In the genomic region with DNA sequence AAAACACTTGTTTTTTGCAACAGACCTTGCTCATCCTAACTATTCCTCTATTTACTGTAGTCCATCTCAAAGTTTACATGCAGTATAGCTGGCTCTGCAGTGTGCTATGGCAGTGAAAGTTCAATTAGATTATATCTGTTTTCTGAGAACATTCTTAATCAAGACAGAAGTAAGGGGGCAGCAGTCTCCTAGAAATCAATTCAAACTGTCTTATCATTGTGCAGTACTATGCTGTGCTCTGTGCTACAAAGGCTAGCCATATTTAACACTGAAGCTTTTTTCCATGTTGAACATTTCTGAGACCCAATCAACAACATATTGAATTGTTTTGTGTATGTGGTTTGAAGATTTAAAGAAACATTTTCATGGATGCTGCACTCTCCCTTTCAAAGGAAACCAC, we compare ENCODE assay signal across 18 cellular contexts. TPM values are rescaled to one million over a fixed set of nuclear protein-coding genes. Genes with fewer than 3 reads are reported as not detected.
DNase-seq lines count a peak whose midpoint lies in the region; ATAC-seq, FAIRE-seq and TF ChIP-seq lines count a peak whose summit lies in the region.
"Had no signal": no experiment of that assay in that cellular context is flagged by ENCODE, and none has a peak within 500 bp of the region (broad histone marks: within the 10 kb centered on the region; RNA-seq: fewer than 3 reads in every experiment).

No MANE protein-coding gene starts in this region.

- no peak for TF ChIP-seq POLR2A in GM12878 (IDR thresholded peaks at IDR 0.05; ENCODE audit: low read depth, low read length)

- H3K4me2 ChIP-seq in OCI-LY3 (ENCODE audit: low read length) (no peak overlapping the region), GM12878 (ENCODE audit: control insufficient read depth, insufficient read depth) (no peak overlapping the region), smooth muscle cell (no peak overlapping the region)

- no peak for TF ChIP-seq RAD21 in GM12878 (IDR thresholded peaks at IDR 0.05; ENCODE audit: insufficient read depth, low read depth, low read length)

- no TSS peak for BruUV-seq in GM12878 (replicated peaks; lab: Mats Ljungman, UMichigan)

- DNase-seq in ELR (ENCODE audit: low read depth) (peak; percentile 25), GM12878 (ENCODE audit: low read depth, low spot score) (no peak), left kidney (ENCODE audit: low read depth, low spot score) (peak; percentile 8), smooth muscle cell (lab: John Stamatoyannopoulos, UW; ENCODE audit: unreplicated experiment) (no peak), cortex of kidney (lab: John Stamatoyannopoulos, UW) (no peak), upper lobe of right lung (no peak)
- DNase-seq: activated CD4-positive, alpha-beta T cell treated with anti-CD3 and anti-CD28 coated beads for 36 hours; activated naive CD8-positive, alpha-beta T cell treated with anti-CD3 and anti-CD28 coated beads for 36 hours; glutamatergic neuron; lower lobe of right lung; NCI-H1417; NCI-H748 treated with DMSO at 0.1 percent for 48 hours; occipital lobe; retina had no signal

- SMC1A ChIA-PET in GM12878 (lab: Charles Lee; ENCODE audit: uncharacterized antibody, unreplicated experiment) = interaction anchor here (0.5 to 2.8 kb wide), 9 partner anchors 9 to 980 kb away, joined by 3 to 19 read pairs (median 3); a partner anchor contains a TSS

- H3K27ac ChIP-seq in OCI-LY3 (ENCODE audit: low read length) (no peak overlapping the region), GM12878 (ENCODE audit: control insufficient read depth, insufficient read depth) (no peak overlapping the region), smooth muscle cell (ENCODE audit: low read depth) (no peak overlapping the region), upper lobe of right lung (no peak overlapping the region)
- H3K27ac ChIP-seq: lower lobe of right lung, suprapubic skin had no signal

- intact Hi-C loops in GM12878 (cut with micrococcal nuclease; ENCODE audit: unreplicated experiment) (no loop called here), upper lobe of right lung (cut with DNase I) (no loop called here)

- H3K9me3 ChIP-seq in OCI-LY3 (ENCODE audit: insufficient read depth, low read length) = no peaks in the 10 kb centered on the region
- no peaks in the 10 kb centered on the region for H3K9me3 ChIP-seq in GM12878 (replicated peaks; ENCODE audit: control insufficient read depth, insufficient read depth, low read length)
- H3K9me3 ChIP-seq in smooth muscle cell (replicated peaks; ENCODE audit: low read depth) = no peaks in the 10 kb centered on the region
- no peaks in the 10 kb centered on the region for H3K9me3 ChIP-seq in upper lobe of right lung
- H3K9me3 ChIP-seq: lower lobe of right lung, suprapubic skin had no signal

- ATAC-seq in GM12878 = peak; percentile 45
- ATAC-seq in upper lobe of right lung = no peak
- ATAC-seq: activated CD4-positive, alpha-beta T cell treated with anti-CD3 and anti-CD28 coated beads for 36 hours; esophagus mucosa; lower lobe of right lung had no signal

- H3K9ac ChIP-seq in OCI-LY3 (ENCODE audit: low read length) (no peak overlapping the region), GM12878 (ENCODE audit: control insufficient read depth, insufficient read depth, low read length) (no peak overlapping the region), smooth muscle cell (ENCODE audit: low read depth) (no peak overlapping the region)

- no peak for TF ChIP-seq EP300 in GM12878 (IDR thresholded peaks at IDR 0.05; ENCODE audit: borderline replicate concordance in 1 of 2, control insufficient read depth in 1 of 2, low read depth in 2 of 2, low read length in 2 of 2)

- POLR2A ChIA-PET in GM12878 (lab: Charles Lee) = no interaction called here

- H2AFZ ChIP-seq in OCI-LY3 (ENCODE audit: low read depth, low read length) (no peak overlapping the region), GM12878 (ENCODE audit: control insufficient read depth, low read depth, low read length) (no peak overlapping the region), smooth muscle cell (ENCODE audit: low read depth) (no peak overlapping the region)

- peak; percentile 25 for TF ChIP-seq CTCF in OCI-LY3 (IDR thresholded peaks at IDR 0.05; ENCODE audit: low read depth, low read length)
- peak in 1 of 3 experiments; percentile 27; a peak in 1 of 6 replicates for TF ChIP-seq CTCF in GM12878 (IDR thresholded peaks at IDR 0.05 in 2 of 3, conservative IDR thresholded peaks at IDR 0.05 in 1 of 3; ENCODE audit: control insufficient read depth in 2 of 3, extremely low read depth in 1 of 3, insufficient read depth in 1 of 3, low read depth in 3 of 3, low read length in 3 of 3)
- TF ChIP-seq CTCF in smooth muscle cell (IDR thresholded peaks at IDR 0.05; ENCODE audit: borderline replicate concordance, insufficient read depth, poor library complexity, severe bottlenecking) = no peak
- no peak for TF ChIP-seq CTCF in upper lobe of right lung (IDR thresholded peaks at IDR 0.05)

- in situ Hi-C loops in GM12878 (cut with MboI) = loop anchor here (25.0 kb wide), 1 partner anchor 1480 kb away; a partner anchor contains a TSS

- RAD21 ChIA-PET in GM12878 (lab: Charles Lee; ENCODE audit: unreplicated experiment) = interaction anchor here (1.0 to 3.7 kb wide), 6 partner anchors 10 to 184 kb away, joined by 3 to 21 read pairs (median 7); no protein-coding TSS in a partner anchor

- no peak overlapping the region for H3K4me3 ChIP-seq in OCI-LY3 (ENCODE audit: low read length)
- H3K4me3 ChIP-seq in GM12878 = no peak overlapping the region
- H3K4me3 ChIP-seq in smooth muscle cell = no peak overlapping the region
- no peak overlapping the region for H3K4me3 ChIP-seq in upper lobe of right lung
- H3K4me3 ChIP-seq: lower lobe of right lung, suprapubic skin had no signal

- H3K27me3 ChIP-seq in OCI-LY3 (ENCODE audit: low read depth, low read length) (no peaks in the 10 kb centered on the region), GM12878 (replicated peaks in 1 of 2; ENCODE audit: control insufficient read depth in 2 of 2, insufficient read depth in 2 of 2, low read length in 1 of 2) (no peaks in the 10 kb centered on the region), smooth muscle cell (ENCODE audit: low read depth) (no peaks in the 10 kb centered on the region), upper lobe of right lung (no peaks in the 10 kb centered on the region)
- H3K27me3 ChIP-seq: suprapubic skin had no signal

- H3K79me2 ChIP-seq in OCI-LY3 (ENCODE audit: low read length) (no peaks in the 10 kb centered on the region), GM12878 (ENCODE audit: control insufficient read depth, insufficient read depth, low read length) (peaks cover 47% of the 10 kb centered on the region), smooth muscle cell (ENCODE audit: low read depth) (peaks cover 3% of the 10 kb centered on the region)

- FAIRE-seq in GM12878 (lab: Jason Lieb, UNC) = no peak
- FAIRE-seq: H1 had no signal

- H3K36me3 ChIP-seq in OCI-LY3 (replicated peaks; ENCODE audit: low read depth, low read length) (no peaks in the 10 kb centered on the region), GM12878 (ENCODE audit: control insufficient read depth in 2 of 2, insufficient read depth in 2 of 2, low read length in 1 of 2) (peaks cover 2 to 4% of the 10 kb centered on the region in 2 experiments; a peak in 2 of 4 replicates), smooth muscle cell (ENCODE audit: low read depth) (no peaks in the 10 kb centered on the region), upper lobe of right lung (no peaks in the 10 kb centered on the region)
- H3K36me3 ChIP-seq: lower lobe of right lung, suprapubic skin had no signal

- CTCF ChIA-PET in GM12878 (lab: Yijun Ruan, JAX) = interaction anchor here (1.2 to 5.5 kb wide), 7 partner anchors 9 to 184 kb away, joined by 3 to 52 read pairs (median 7); a partner anchor contains a TSS

- no peaks in the 10 kb centered on the region for H3F3A ChIP-seq in smooth muscle cell (ENCODE audit: low read depth)

- H3K4me1 ChIP-seq in OCI-LY3 (ENCODE audit: low read length) = no peaks in the 10 kb centered on the region
- no peaks in the 10 kb centered on the region for H3K4me1 ChIP-seq in GM12878 (ENCODE audit: control insufficient read depth, insufficient read depth, low read length)
- peaks cover 5% of the 10 kb centered on the region for H3K4me1 ChIP-seq in smooth muscle cell (ENCODE audit: low read depth)
- no peaks in the 10 kb centered on the region for H3K4me1 ChIP-seq in upper lobe of right lung
- H3K4me1 ChIP-seq: lower lobe of right lung, suprapubic skin had no signal

- H4K20me1 ChIP-seq in OCI-LY3 (ENCODE audit: insufficient read depth, low read length) (no peaks in the 10 kb centered on the region), GM12878 (ENCODE audit: control insufficient read depth, insufficient read depth) (no peaks in the 10 kb centered on the region), smooth muscle cell (ENCODE audit: low read depth) (no peaks in the 10 kb centered on the region)

TF ChIP-seq in GM12878, 131 proteins besides CTCF, POLR2A, EP300 and RAD21 (continues in another document):
- no peak for TF ChIP-seq ZNF24 (IDR thresholded peaks at IDR 0.05)
- no peak for TF ChIP-seq EZH2 (IDR thresholded peaks at IDR 0.05; ENCODE audit: borderline replicate concordance, control insufficient read depth, low read depth, low read length)
- no peak for TF ChIP-seq PML (IDR thresholded peaks at IDR 0.05; ENCODE audit: low read length)
- TF ChIP-seq EGR1 (IDR thresholded peaks at IDR 0.05; ENCODE audit: borderline replicate concordance in 1 of 2, low read depth in 2 of 2, low read length in 2 of 2) = no peak
- no peak for TF ChIP-seq SIN3A (IDR thresholded peaks at IDR 0.05; ENCODE audit: low read depth, low read length)

RNA-seq across cellular contexts. Expression of a gene that starts 11.4 kb away (rescaled TPM):
- 39.9 and 41.9 TPM in 2 replicates for total RNA-seq in GM12878 (2013; cell fraction: nucleolus; rRNA removed)
- total RNA-seq in GM12878 (2014; rRNA removed) (26.8 and 27.6 TPM in 2 replicates), GM12878 (2014; rRNA removed; fragmentation: Illumina TruSeq; extraction: Trizol) (31.4 and 36.2 TPM in 2 replicates), GM12878 (2021) (26.2 and 26.5 TPM in 2 replicates), smooth muscle cell (20.4 and 23.5 TPM in 2 replicates), upper lobe of right lung (11.2 TPM)
- polyA plus RNA-seq in GM12878 (2011; ENCODE audit: low read depth) = 9.2 TPM
- polyA plus RNA-seq in GM12878 (2011; rRNA removed) (46.2 and 54.4 TPM in 2 replicates), GM12878 (2014; fragmentation: Illumina TruSeq; extraction: Trizol) (34.8 and 53.1 TPM in 2 replicates), GM12878 (2014; fragmentation: Nextera tagmentation; extraction: Ambion mirVana) (10 to 100 TPM in 1 of 2 experiments, 1 to 10 TPM in 1; 8.5 to 12.7 TPM), GM12878 (2014; rRNA removed) (35.0 and 37.3 TPM in 2 replicates), GM12878 (2016; fragmentation: Nextera tagmentation; extraction: Ambion mirVana) (10 to 100 TPM; 19.4 to 26.4 TPM), smooth muscle cell (8.1 and 12.7 TPM in 2 replicates)
- 36.8 and 37.8 TPM in 2 replicates for polyA plus RNA-seq in GM12878 (2011; cell fraction: cytosol; rRNA removed)
- 33.9 and 39.4 TPM in 2 replicates for polyA plus RNA-seq in GM12878 (2011; cell fraction: nucleus; rRNA removed)
- 9.4 and 15.4 TPM in 2 replicates for polyA plus RNA-seq in GM12878 (2012)
- 35.9 and 37.4 TPM in 2 replicates for polyA minus RNA-seq in GM12878 (2011; rRNA and poly(A)+ RNA removed)
- polyA minus RNA-seq in GM12878 (2011; cell fraction: cytosol; rRNA and poly(A)+ RNA removed) = 11.1 and 13.4 TPM in 2 replicates
- polyA minus RNA-seq in GM12878 (2011; cell fraction: nucleus; rRNA and poly(A)+ RNA removed) = 4.4 and 11.4 TPM in 2 replicates

Comparison
In these comparisons a context has a peak if more than half of its experiments do, and no peak if none do; other contexts are left out.
1. DNase-seq: peak in ELR (single experiment) and left kidney (single experiment); none in GM12878 (single experiment), smooth muscle cell (single experiment), cortex of kidney (single experiment) and upper lobe of right lung (single experiment).